Comparison of ENCODE assay signal across 9 cellular contexts in the genomic region with DNA sequence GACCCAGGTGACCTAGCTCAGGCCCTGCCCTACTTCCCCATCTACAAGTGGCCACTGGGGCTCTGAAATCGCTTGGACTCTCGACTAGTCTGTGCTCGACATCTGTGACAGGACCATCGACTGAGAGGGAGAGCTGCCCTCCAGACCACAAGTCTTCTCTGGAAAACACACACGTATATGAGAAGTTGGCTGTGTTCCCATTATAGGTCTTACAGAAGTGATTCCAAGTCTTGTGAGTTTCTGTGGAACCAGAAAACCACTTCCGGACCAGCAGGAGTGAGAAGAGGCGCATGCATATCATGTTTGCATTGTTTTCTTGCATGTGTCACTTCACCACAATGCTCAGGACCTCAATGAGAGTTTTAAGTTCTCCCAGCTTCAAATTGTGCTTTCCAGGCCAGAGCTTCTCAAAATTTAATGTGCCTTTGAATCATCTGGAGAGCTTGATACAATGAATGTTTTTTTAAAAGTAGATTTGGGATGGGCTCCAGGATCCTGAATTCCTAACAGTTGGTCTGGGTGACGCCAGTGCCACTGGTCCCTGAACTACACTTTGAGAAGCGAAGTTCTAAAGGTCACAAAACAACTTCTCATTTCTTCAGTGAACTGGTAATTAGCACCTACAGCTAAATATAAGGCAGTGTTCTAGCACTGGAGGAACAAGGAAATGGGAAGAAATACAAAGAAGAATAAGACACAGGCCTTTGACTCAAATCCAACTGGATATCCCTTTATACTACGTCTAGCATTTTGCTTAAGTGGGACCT. TPM values are rescaled to one million over a fixed set of nuclear protein-coding genes. Genes with fewer than 3 reads are reported as not detected.
A peak's percentile ranks its signal among the peaks of the same experiment; 100 is the strongest.
DNase-seq lines count a peak whose midpoint lies in the region; ATAC-seq and TF ChIP-seq lines count a peak whose summit lies in the region.
"Had no signal": no experiment of that assay in that cellular context is flagged by ENCODE, and none has a peak within 500 bp of the region (broad histone marks: within the 10 kb centered on the region; RNA-seq: fewer than 3 reads in every experiment).

No MANE protein-coding gene starts in this region.

- no peaks in the 10 kb centered on the region for H3K36me3 ChIP-seq in CD8-positive, alpha-beta T cell (ENCODE audit: insufficient read depth, low read length)
- H3K36me3 ChIP-seq in neural progenitor cell = no peaks in the 10 kb centered on the region
- H3K36me3 ChIP-seq in esophagus muscularis mucosa = no peaks in the 10 kb centered on the region

- no peaks in the 10 kb centered on the region for H3K4me1 ChIP-seq in CD8-positive, alpha-beta T cell (ENCODE audit: insufficient read depth, low read length)
- H3K4me1 ChIP-seq in neural progenitor cell (no peaks in the 10 kb centered on the region), esophagus muscularis mucosa (peaks cover under 1 to 17% (median 12%) of the 10 kb centered on the region in 4 donors)

- no peak overlapping the region for H3K4me2 ChIP-seq in neural progenitor cell

- peak overlapping the region; percentile 71 for H3K27ac Mint-ChIP-seq in CD8-positive, alpha-beta T cell
- H3K27ac Mint-ChIP-seq in neural progenitor cell = no peak overlapping the region

- no peaks in the 10 kb centered on the region for H3K27me3 Mint-ChIP-seq in CD8-positive, alpha-beta T cell (ENCODE audit: low read depth)
- H3K27me3 Mint-ChIP-seq in neural progenitor cell (ENCODE audit: insufficient read depth, low read depth) = peaks cover 4% of the 10 kb centered on the region

- no peak for TF ChIP-seq CTCF in CD8-positive, alpha-beta T cell (IDR thresholded peaks at IDR 0.05)
- no peak for TF ChIP-seq CTCF in astrocyte of the spinal cord (IDR thresholded peaks at IDR 0.05; ENCODE audit: low read depth, low read length)
- TF ChIP-seq CTCF in neural progenitor cell (IDR thresholded peaks at IDR 0.05) = no peak
- TF ChIP-seq CTCF in esophagus muscularis mucosa (IDR thresholded peaks at IDR 0.05) = no peak

- no peak for TF ChIP-seq EP300 in esophagus muscularis mucosa (IDR thresholded peaks at IDR 0.05)

- H3K4me1 Mint-ChIP-seq in CD8-positive, alpha-beta T cell (ENCODE audit: low read depth) = peaks cover 6% of the 10 kb centered on the region
- peaks cover 15% of the 10 kb centered on the region for H3K4me1 Mint-ChIP-seq in neural progenitor cell

- H3K4me3 Mint-ChIP-seq in CD8-positive, alpha-beta T cell = no peak overlapping the region
- no peak overlapping the region for H3K4me3 Mint-ChIP-seq in neural progenitor cell
- H3K4me3 Mint-ChIP-seq: neural crest cell had no signal

- in situ Hi-C loops in astrocyte of the spinal cord (cut with HindIII; ENCODE audit: low sequenced_read_pairs) = no loop called here

- TF ChIP-seq POLR2A in esophagus muscularis mucosa (IDR thresholded peaks at IDR 0.05; ENCODE audit: low read depth) = no peak

- CTCF ChIA-PET in CD8-positive, alpha-beta T cell (lab: Charles Lee) = no interaction called here

- peak overlapping the region; percentile 7 for H2AFZ ChIP-seq in neural progenitor cell (replicated peaks)

- no peak overlapping the region for H3K27ac ChIP-seq in CD8-positive, alpha-beta T cell (ENCODE audit: low read depth, low read length)
- H3K27ac ChIP-seq in neural progenitor cell (no peak overlapping the region), esophagus muscularis mucosa (replicated peaks in 1 of 4) (no peak overlapping the region)

- no peaks in the 10 kb centered on the region for H3F3A ChIP-seq in neural progenitor cell (ENCODE audit: low read depth)

- no peak overlapping the region for H3K9ac ChIP-seq in neural progenitor cell

- H3K4me3 ChIP-seq in CD8-positive, alpha-beta T cell (ENCODE audit: low read depth, low read length) = no peak overlapping the region
- no peak overlapping the region for H3K4me3 ChIP-seq in astrocyte of the spinal cord (ENCODE audit: low read depth, low read length)
- no peak overlapping the region for H3K4me3 ChIP-seq in neural progenitor cell
- H3K4me3 ChIP-seq in esophagus muscularis mucosa = no peak overlapping the region

- DNase-seq in CD8-positive, alpha-beta T cell = no peak
- DNase-seq in LHCN-M2 (ENCODE audit: low read depth) (peak; percentile 91), astrocyte of the spinal cord (ENCODE audit: low read depth, low spot score) (peak; percentile 95), neural progenitor cell (ENCODE audit: low spot score) (no peak), NAMALWA (ENCODE audit: low spot score) (no peak), NCI-H2081 (lab: John Stamatoyannopoulos, UW) (no peak), esophagus muscularis mucosa (ENCODE audit: extremely low spot score) (no peak)
- DNase-seq in central memory CD4-positive, alpha-beta T cell = no peak

- H3K36me3 Mint-ChIP-seq in CD8-positive, alpha-beta T cell = no peaks in the 10 kb centered on the region
- H3K36me3 Mint-ChIP-seq in neural progenitor cell = no peaks in the 10 kb centered on the region

- POLR2A ChIA-PET in CD8-positive, alpha-beta T cell (lab: Charles Lee) = interaction anchor here (0.7 kb wide), 1 partner anchor 12 kb away, joined by 3 read pairs; no protein-coding TSS in a partner anchor

- no peaks in the 10 kb centered on the region for H3K9me3 ChIP-seq in CD8-positive, alpha-beta T cell (ENCODE audit: low read length)
- H3K9me3 ChIP-seq in neural progenitor cell (ENCODE audit: low read depth) = no peaks in the 10 kb centered on the region
- no peaks in the 10 kb centered on the region for H3K9me3 ChIP-seq in esophagus muscularis mucosa

- intact Hi-C loops in CD8-positive, alpha-beta T cell (cut with DNase I, micrococcal nuclease) = no loop called here
- intact Hi-C loops in esophagus muscularis mucosa (cut with DNase I) = no loop called here

- H3K27me3 ChIP-seq in CD8-positive, alpha-beta T cell (ENCODE audit: insufficient read depth, low read length) = no peaks in the 10 kb centered on the region
- no peaks in the 10 kb centered on the region for H3K27me3 ChIP-seq in neural progenitor cell
- no peaks in the 10 kb centered on the region for H3K27me3 ChIP-seq in esophagus muscularis mucosa

- no peak for ATAC-seq in CD8-positive, alpha-beta T cell

- H3K79me2 ChIP-seq in neural progenitor cell (ENCODE audit: low read depth) = no peaks in the 10 kb centered on the region

- H3K9me3 Mint-ChIP-seq in CD8-positive, alpha-beta T cell = no peaks in the 10 kb centered on the region
- H3K9me3 Mint-ChIP-seq in neural progenitor cell = no peaks in the 10 kb centered on the region
- H3K9me3 Mint-ChIP-seq: neural crest cell had no signal

- WGBS in esophagus muscularis mucosa = 73% methylated on average over 10 of the region's 10 CpGs

- no peaks in the 10 kb centered on the region for H4K20me1 ChIP-seq in neural progenitor cell (ENCODE audit: low read depth)

RNA-seq across cellular contexts. Expression of a gene that starts 15.6 kb away (rescaled TPM):
- total RNA-seq in CD8-positive, alpha-beta T cell = 1 to 10 TPM in 1 of 2 experiments, under 1 TPM in 1; 0.86 to 1.5 TPM
- total RNA-seq in LHCN-M2 (2014; rRNA removed) = 0.40 and 1.3 TPM in 2 replicates
- 1.00 TPM for polyA plus RNA-seq in LHCN-M2 (2012)
- total RNA-seq in neural progenitor cell (ENCODE audit: low replicate concordance) = not detected in 2 replicates
- under 1 TPM; 0.06 to 0.63 (median 0.37) TPM for total RNA-seq in esophagus muscularis mucosa
- total RNA-seq: neural crest cell had no signal

Comparison
In these comparisons a context has a peak if more than half of its experiments do, and no peak if none do; other contexts are left out.
1. DNase-seq: peak in LHCN-M2 (single experiment) and astrocyte of the spinal cord (single experiment); none in CD8-positive, alpha-beta T cell (0 of 7), neural progenitor cell (single experiment), central memory CD4-positive, alpha-beta T cell (single experiment), NAMALWA (single experiment), NCI-H2081 (0 of 2) and esophagus muscularis mucosa (single experiment).